Comparison of ENCODE assay signal across 16 cellular contexts in the genomic region with DNA sequence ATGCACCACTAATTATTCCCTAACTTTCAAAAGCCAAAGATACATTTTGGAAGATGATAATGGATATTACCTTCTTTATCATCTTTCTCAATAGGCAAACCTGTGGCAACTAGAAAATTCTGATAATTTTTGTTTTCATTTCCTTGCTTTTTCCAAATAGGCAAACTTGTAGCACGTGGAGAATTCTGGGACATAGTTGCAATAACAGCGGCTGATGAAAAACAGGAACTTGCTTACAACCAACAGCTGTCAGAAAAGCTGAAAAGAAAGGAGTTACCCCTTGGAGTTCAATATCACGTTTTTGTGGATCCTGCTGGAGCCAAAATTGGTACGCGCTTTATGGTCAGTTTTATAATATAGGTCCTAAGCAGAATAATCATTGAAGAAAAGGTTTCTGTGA. TPM values are rescaled to one million over a fixed set of nuclear protein-coding genes. Genes with fewer than 3 reads are reported as not detected.
A peak's percentile ranks its signal among the peaks of the same experiment; 100 is the strongest.
DNase-seq lines count a peak whose midpoint lies in the region; ATAC-seq and TF ChIP-seq lines count a peak whose summit lies in the region.
"Had no signal": no experiment of that assay in that cellular context is flagged by ENCODE, and none has a peak within 500 bp of the region (broad histone marks: within the 10 kb centered on the region; RNA-seq: fewer than 3 reads in every experiment).

No MANE protein-coding gene starts in this region.

- DNase-seq in activated T-cell treated with anti-CD3 and anti-CD28 coated beads, Interleukin-2, amount 50 U/mL, for 72 hours, result no peak
- no peak for DNase-seq in activated T-cell treated with anti-CD3 and anti-CD28 coated beads for 4 hours
- peak; percentile 14 for DNase-seq in NOMO-1 treated with dmso at 0.1 percent for 144 hours (lab: John Stamatoyannopoulos, UW; ENCODE audit: unreplicated experiment)
- no peak for DNase-seq in central memory CD8-positive, alpha-beta T cell (ENCODE audit: low spot score in 2 of 2)
- DNase-seq in spleen, result no peak
- no peak for DNase-seq in DMS53 (lab: John Stamatoyannopoulos, UW)
- DNase-seq in foreskin melanocyte, result no peak
- DNase-seq: activated effector memory CD4-positive, alpha-beta T cell treated with anti-CD3 and anti-CD28 coated beads, Interleukin-2, amount 50 U/mL, for 16 hours; C1 segment of cervical spinal cord; glutamatergic neuron; NCI-H526; T1000 had no signal

- H3K4me1 Mint-ChIP-seq in activated T-cell treated with anti-CD3 and anti-CD28 coated beads, Interleukin-2, amount 50 U/mL, for 72 hours (ENCODE audit: low read depth), result peaks cover 12% of the 10 kb centered on the region
- H3K4me1 Mint-ChIP-seq in central memory CD8-positive, alpha-beta T cell, result peaks cover 16% of the 10 kb centered on the region

- no peaks in the 10 kb centered on the region for H3K9me3 ChIP-seq in spleen

- no peak for TF ChIP-seq CTCF in spleen (IDR thresholded peaks at IDR 0.05 in 8 of 11, conservative IDR thresholded peaks at IDR 0.05 in 3 of 11)

- peak overlapping the region in 3 of 8 donors; percentile 87 to 91 (median 91) for H3K27ac ChIP-seq in spleen

- no peaks in the 10 kb centered on the region for H3K27me3 ChIP-seq in spleen (replicated peaks in 1 of 7)

- H3K4me1 ChIP-seq in spleen, result peaks cover 0 to 41% (median 18%) of the 10 kb centered on the region in 6 donors

- peak overlapping the region; percentile 98 for H3K27ac Mint-ChIP-seq in activated T-cell treated with anti-CD3 and anti-CD28 coated beads, Interleukin-2, amount 50 U/mL, for 72 hours
- no peak overlapping the region for H3K27ac Mint-ChIP-seq in central memory CD8-positive, alpha-beta T cell (ENCODE audit: low read depth)

- H3K4me3 ChIP-seq in spleen, result peak overlapping the region in 6 of 8 donors; percentile 52 to 66 (median 56)

- H3K36me3 Mint-ChIP-seq in activated T-cell treated with anti-CD3 and anti-CD28 coated beads, Interleukin-2, amount 50 U/mL, for 72 hours (ENCODE audit: insufficient read depth in 2 of 2), result peaks cover 0 to 2% of the 10 kb centered on the region in 2 donors
- H3K36me3 Mint-ChIP-seq in central memory CD8-positive, alpha-beta T cell (ENCODE audit: insufficient read depth), result peaks cover 12% of the 10 kb centered on the region

- no peak for ATAC-seq in activated T-cell treated with anti-CD3 and anti-CD28 coated beads, Interleukin-2, amount 50 U/mL, for 72 hours (replicated peaks in 1 of 2)
- no peak for ATAC-seq in central memory CD8-positive, alpha-beta T cell (replicated peaks; ENCODE audit: extremely low read depth, poor library complexity, severe bottlenecking)
- no peak for ATAC-seq in GM21717 (IDR thresholded peaks at IDR 0.05; ENCODE audit: unreplicated experiment)
- ATAC-seq: sciatic nerve had no signal

- H3K9me3 Mint-ChIP-seq in activated T-cell treated with anti-CD3 and anti-CD28 coated beads, Interleukin-2, amount 50 U/mL, for 72 hours, result no peaks in the 10 kb centered on the region
- no peaks in the 10 kb centered on the region for H3K9me3 Mint-ChIP-seq in central memory CD8-positive, alpha-beta T cell
- H3K9me3 Mint-ChIP-seq: memory B cell had no signal

- 43 to 60% (median 52%) methylated on average over 5 of the region's 5 CpGs for WGBS in spleen, 5 donors

- no peak for TF ChIP-seq POLR2A in spleen (IDR thresholded peaks at IDR 0.05)

- H3K36me3 ChIP-seq in spleen, result peaks cover 0 to 41% (median 15%) of the 10 kb centered on the region in 6 donors

- H3K4me3 Mint-ChIP-seq in activated T-cell treated with anti-CD3 and anti-CD28 coated beads, Interleukin-2, amount 50 U/mL, for 72 hours, result peak overlapping the region; percentile 90 to 95
- H3K4me3 Mint-ChIP-seq in central memory CD8-positive, alpha-beta T cell, result peak overlapping the region; percentile 88

- no peaks in the 10 kb centered on the region for H3K27me3 Mint-ChIP-seq in activated T-cell treated with anti-CD3 and anti-CD28 coated beads, Interleukin-2, amount 50 U/mL, for 72 hours (ENCODE audit: low read depth)
- no peaks in the 10 kb centered on the region for H3K27me3 Mint-ChIP-seq in central memory CD8-positive, alpha-beta T cell
- H3K27me3 Mint-ChIP-seq: memory B cell had no signal

- intact Hi-C loops in spleen (cut with DNase I; ENCODE audit: low total_unique reads), result no loop called here

RNA-seq across cellular contexts. Expression of gene FPGT, which starts 1.5 kb away (rescaled TPM):
- total RNA-seq in activated T-cell treated with anti-CD3 and anti-CD28 coated beads, Interleukin-2, amount 50 U/mL, for 72 hours, result 1 to 10 TPM; 8.7 to 9.9 TPM
- total RNA-seq in spleen, result 10 to 100 TPM; 12.7 to 28.0 (median 19.0) TPM
- polyA plus RNA-seq in spleen, result 1 to 10 TPM; 3.6 to 6.6 (median 5.1) TPM

RNA-seq across cellular contexts. Expression of gene LRRIQ3, which starts 1.5 kb away (rescaled TPM):
- 1 to 10 TPM in 1 of 2 donors, under 1 TPM in 1; 0.82 to 2.3 TPM for total RNA-seq in activated T-cell treated with anti-CD3 and anti-CD28 coated beads, Interleukin-2, amount 50 U/mL, for 72 hours
- total RNA-seq in spleen, result 1 to 10 TPM; 1.0 to 3.0 (median 1.7) TPM
- 1 to 10 TPM in 2 of 3 donors, under 1 TPM in 1; 0.86 to 1.3 (median 1.2) TPM for polyA plus RNA-seq in spleen

RNA-seq across cellular contexts. Expression of gene TNNI3K, which starts 35.7 kb away (rescaled TPM):
- under 1 TPM in 1 of 2 donors, not detected in 1; 0.95 TPM for total RNA-seq in activated T-cell treated with anti-CD3 and anti-CD28 coated beads, Interleukin-2, amount 50 U/mL, for 72 hours
- total RNA-seq in spleen, result 1 to 10 TPM in 6 of 7 donors, not detected in 1; 1.3 to 6.2 (median 2.8) TPM
- polyA plus RNA-seq in spleen, result 1 to 10 TPM in 2 of 3 donors, under 1 TPM in 1; 0.41 to 2.8 (median 1.3) TPM
- total RNA-seq: M059J had no signal
